In the genomic region with DNA sequence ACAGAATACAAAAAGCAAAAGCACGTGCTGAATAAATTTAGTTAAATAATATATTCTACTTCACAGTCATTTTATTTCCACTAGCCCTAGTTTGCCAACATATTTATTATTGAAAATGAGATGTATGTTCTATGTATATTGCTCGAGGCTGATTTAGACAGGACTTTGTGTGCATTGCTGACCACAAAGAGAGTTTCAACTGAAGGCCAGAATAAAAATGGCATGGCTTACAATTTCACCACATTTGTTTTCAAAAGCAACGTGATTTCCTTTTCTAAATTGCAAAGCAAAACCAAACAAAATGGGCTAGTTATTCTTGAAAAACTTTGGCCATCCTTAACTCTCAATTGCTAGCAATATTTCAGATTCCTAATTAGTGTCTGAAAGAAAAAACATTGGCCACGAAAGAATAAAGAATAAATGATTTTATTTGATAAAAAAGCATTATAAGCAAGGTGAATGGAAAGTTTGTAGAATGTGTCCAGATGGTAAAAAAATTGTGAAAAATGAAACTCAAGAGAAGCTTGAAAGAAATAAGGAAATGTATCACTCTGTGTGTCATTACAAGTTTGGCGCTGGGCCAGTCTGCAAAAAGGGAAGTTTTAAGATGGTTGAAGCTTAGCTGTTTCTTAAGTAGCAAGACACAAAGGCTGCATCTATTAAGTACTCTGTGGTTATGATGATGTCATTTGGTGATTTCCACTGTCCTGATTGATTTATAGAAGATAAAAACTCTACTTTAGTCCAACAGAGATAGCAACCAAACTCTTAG, we compare ENCODE assay signal across 9 cellular contexts.
A peak's percentile ranks its signal among the peaks of the same experiment; 100 is the strongest.
DNase-seq lines count a peak whose midpoint lies in the region; ATAC-seq and TF ChIP-seq lines count a peak whose summit lies in the region.
"Had no signal": no experiment of that assay in that cellular context is flagged by ENCODE, and none has a peak within 500 bp of the region (broad histone marks: within the 10 kb centered on the region; RNA-seq: fewer than 3 reads in every experiment).

No MANE protein-coding gene starts in this region.

- peak; percentile 87 for DNase-seq in activated CD4-positive, alpha-beta T cell treated with anti-CD3 and anti-CD28 coated beads for 48 hours
- DNase-seq in activated CD4-positive, alpha-beta T cell treated with anti-CD3 and anti-CD28 coated beads for 1 hour, result no peak
- DNase-seq in NOMO-1 (lab: John Stamatoyannopoulos, UW; ENCODE audit: unreplicated experiment in 2 of 2) (peak; percentile 89 to 100), choroid plexus epithelial cell (ENCODE audit: low read depth) (peak; percentile 40), smooth muscle cell of the brain vasculature (ENCODE audit: low read depth, low spot score) (peak; percentile 3)
- DNase-seq in effector CD8-positive, alpha-beta T cell (lab: John Stamatoyannopoulos, UW), result no peak
- no peak for DNase-seq in effector CD4-positive, alpha-beta T cell

- peak; percentile 95 for ATAC-seq in HG02870 (IDR thresholded peaks at IDR 0.05; ENCODE audit: unreplicated experiment)

- no peak overlapping the region for H3K4me3 ChIP-seq in choroid plexus epithelial cell (ENCODE audit: low read depth, low read length)
- H3K4me3 ChIP-seq: skin epidermis had no signal

- no peak for TF ChIP-seq CTCF in choroid plexus epithelial cell (conservative IDR thresholded peaks at IDR 0.05; ENCODE audit: low read depth, low read length)

Comparison
In these comparisons a context has a peak if more than half of its experiments do, and no peak if none do; other contexts are left out.
1. DNase-seq: peak in activated CD4-positive, alpha-beta T cell treated with anti-CD3 and anti-CD28 coated beads for 48 hours (single experiment), NOMO-1 (2 of 2), choroid plexus epithelial cell (single experiment) and smooth muscle cell of the brain vasculature (single experiment); none in activated CD4-positive, alpha-beta T cell treated with anti-CD3 and anti-CD28 coated beads for 1 hour (single experiment), effector CD8-positive, alpha-beta T cell (single experiment) and effector CD4-positive, alpha-beta T cell (single experiment).